ENCODE assay signal across 8 cellular contexts in the genomic region with DNA sequence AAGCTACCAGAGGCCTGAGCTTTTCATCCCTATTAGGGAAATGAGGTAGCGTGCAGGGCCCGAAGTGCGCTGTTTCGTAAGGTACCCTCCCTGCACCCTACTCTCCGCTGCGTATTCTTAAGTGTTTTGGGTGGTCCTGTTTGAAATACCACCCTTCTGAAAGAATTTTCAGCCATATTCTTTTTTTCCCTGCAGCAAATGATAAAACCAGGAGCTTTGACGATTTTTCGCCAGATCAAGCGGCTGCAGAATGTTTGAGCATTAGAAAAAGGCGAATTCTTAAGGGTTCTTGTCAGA. TPM values are rescaled to one million over a fixed set of nuclear protein-coding genes. Genes with fewer than 3 reads are reported as not detected.
A peak's percentile ranks its signal among the peaks of the same experiment; 100 is the strongest.
DNase-seq lines count a peak whose midpoint lies in the region; ATAC-seq and TF ChIP-seq lines count a peak whose summit lies in the region.

No MANE protein-coding gene starts in this region.

- H3K27me3 ChIP-seq in skeletal muscle tissue (ENCODE audit: control insufficient read depth in 3 of 3, insufficient read depth in 3 of 3, low read length in 3 of 3) = no peaks in the 10 kb centered on the region

- H3K4me3 ChIP-seq in AG10803 (ENCODE audit: low read length) (peak overlapping the region; percentile 98), HFF-Myc (replicated peaks; ENCODE audit: low read depth, low read length) (peak overlapping the region; percentile 84), skeletal muscle tissue (ENCODE audit: low read length in 3 of 3) (peak overlapping the region; percentile 97 to 99 (median 98))

- no peaks in the 10 kb centered on the region for H3K9me3 ChIP-seq in skeletal muscle tissue (ENCODE audit: control insufficient read depth in 3 of 3, low read length in 3 of 3)

- peaks cover 8 to 23% (median 19%) of the 10 kb centered on the region in 3 donors for H3K4me1 ChIP-seq in skeletal muscle tissue (ENCODE audit: control insufficient read depth in 3 of 3, insufficient read depth in 3 of 3, low read length in 3 of 3)

- DNase-seq in AG10803 (ENCODE audit: low read depth) (peak; percentile 38), HFF-Myc (ENCODE audit: extremely low read depth, low read depth) (no peak), left ventricle myocardium superior (peak; percentile 52), A172 (ENCODE audit: low spot score) (no peak), RKO (ENCODE audit: low spot score) (no peak), D341Med (ENCODE audit: low spot score) (no peak)
- DNase-seq in activated naive CD4-positive, alpha-beta T cell treated with anti-CD3 and anti-CD28 coated beads, Interleukin-2, amount 50 U/mL, for 16 hours = peak; percentile 20

- H3K27ac ChIP-seq in skeletal muscle tissue (ENCODE audit: low read depth, low read length) = peak overlapping the region; percentile 95

- intact Hi-C loops in left ventricle myocardium superior (cut with micrococcal nuclease) = no loop called here

- peak overlapping the region; percentile 93 to 99 (median 95) for H3K9ac ChIP-seq in skeletal muscle tissue (ENCODE audit: low read depth in 1 of 3, low read length in 3 of 3)

- TF ChIP-seq CTCF in AG10803 (conservative IDR thresholded peaks at IDR 0.05; ENCODE audit: low read length) (no peak), HFF-Myc (IDR thresholded peaks at IDR 0.05; ENCODE audit: low read depth, low read length, missing control alignments) (no peak)

- peaks cover 0 to 4% (median 0%) of the 10 kb centered on the region in 3 donors for H3K36me3 ChIP-seq in skeletal muscle tissue (ENCODE audit: control insufficient read depth in 3 of 3, insufficient read depth in 3 of 3, low read length in 3 of 3)

- ATAC-seq in left ventricle myocardium superior = peak; percentile 52

RNA-seq across cellular contexts. Expression of a gene that starts 1.2 kb away (rescaled TPM):
- total RNA-seq in left ventricle myocardium superior (10.1 TPM), skeletal muscle tissue (24.0 TPM)
- total RNA-seq in A172 (2014; rRNA removed; shearing (Covaris generic)) = 19.4 and 20.5 TPM in 2 replicates

Comparison
In these comparisons a context has a peak if more than half of its experiments do, and no peak if none do; other contexts are left out.
1. DNase-seq: peak in AG10803 (single experiment), activated naive CD4-positive, alpha-beta T cell treated with anti-CD3 and anti-CD28 coated beads, Interleukin-2, amount 50 U/mL, for 16 hours (single experiment) and left ventricle myocardium superior (single experiment); none in HFF-Myc (single experiment), A172 (single experiment), RKO (single experiment) and D341Med (single experiment).
2. Peak in every context shown above with its lines, with median percentiles within 50 percentile points of each other: H3K4me3 ChIP-seq.